ENCODE assay signal across 25 cellular contexts in genomic region chr1:204640578-204640977, GRCh38. TPM values are rescaled to one million over a fixed set of nuclear protein-coding genes. Genes with fewer than 3 reads are reported as not detected.
DNase-seq lines count a peak whose midpoint lies in the region; ATAC-seq, FAIRE-seq and TF ChIP-seq lines count a peak whose summit lies in the region.
"Had no signal": no experiment of that assay in that cellular context is flagged by ENCODE, and none has a peak within 500 bp of the region (broad histone marks: within the 10 kb centered on the region; RNA-seq: fewer than 3 reads in every experiment).

No MANE protein-coding gene starts in this region.

- H3K36me3 Mint-ChIP-seq in brain (no peaks in the 10 kb centered on the region), neural progenitor cell (no peaks in the 10 kb centered on the region)

- intact Hi-C loops in HepG2 (cut with micrococcal nuclease; ENCODE audit: unreplicated experiment): no loop called here
- intact Hi-C loops in right lobe of liver (cut with DNase I): no loop called here
- intact Hi-C loops in left cardiac atrium (cut with DNase I): no loop called here

- CTCF ChIA-PET in HepG2 (lab: Yijun Ruan, JAX; ENCODE audit: low intra/inter-chr PET ratio, low total read pairs): no interaction called here

- H3K36me3 ChIP-seq in HepG2 (replicated peaks in 1 of 2; ENCODE audit: control insufficient read depth in 1 of 2, insufficient read depth in 2 of 2, low read length in 2 of 2) (no peaks in the 10 kb centered on the region), right lobe of liver (no peaks in the 10 kb centered on the region), neural progenitor cell (no peaks in the 10 kb centered on the region)

- H3K4me1 Mint-ChIP-seq in brain (peaks cover 78% of the 10 kb centered on the region), neural progenitor cell (peaks cover 54% of the 10 kb centered on the region)
- H3K4me1 Mint-ChIP-seq: IgD-negative memory B cell had no signal

- H3K27me3 Mint-ChIP-seq in brain (no peaks in the 10 kb centered on the region), neural progenitor cell (ENCODE audit: insufficient read depth, low read depth) (peaks cover 4% of the 10 kb centered on the region)

- H3K4me3 Mint-ChIP-seq in brain (peak overlapping the region in 1 of 5 experiments; percentile 7), neural progenitor cell (no peak overlapping the region)
- H3K4me3 Mint-ChIP-seq: CD4-positive, alpha-beta T cell; H9; IgD-negative memory B cell had no signal

- H4K20me1 ChIP-seq in HepG2 (ENCODE audit: insufficient read depth, low read length): no peaks in the 10 kb centered on the region
- H4K20me1 ChIP-seq in neural progenitor cell (ENCODE audit: low read depth): no peaks in the 10 kb centered on the region

- H3K9ac ChIP-seq in HepG2 (ENCODE audit: insufficient read depth, low read depth, low read length) (no peak overlapping the region), neural progenitor cell (no peak overlapping the region)
- H3K9ac ChIP-seq: GM23248 had no signal

- H3K27ac ChIP-seq in HepG2 (ENCODE audit: extremely low read length, insufficient read depth, low read length) (no peak overlapping the region), right lobe of liver (no peak overlapping the region), neural progenitor cell (no peak overlapping the region)
- H3K27ac ChIP-seq: GM23248 had no signal

- no peak for TF ChIP-seq RAD21 in HepG2 (CRISPR knock-in tag; IDR thresholded peaks at IDR 0.05)

- TF ChIP-seq POLR2A in HepG2 (IDR thresholded peaks at IDR 0.05; ENCODE audit: insufficient read depth in 1 of 2, low read depth in 2 of 2, low read length in 2 of 2): no peak
- no peak for TF ChIP-seq POLR2A in right lobe of liver (IDR thresholded peaks at IDR 0.05)

- H2AFZ ChIP-seq in HepG2 (ENCODE audit: low read length) (no peak overlapping the region), neural progenitor cell (replicated peaks) (no peak overlapping the region)
- H2AFZ ChIP-seq: GM23248 had no signal

- peaks cover 28% of the 10 kb centered on the region for H3F3A ChIP-seq in neural progenitor cell (ENCODE audit: low read depth)

- peak; percentile 71 for ATAC-seq in HepG2
- ATAC-seq in right lobe of liver: no peak
- no peak for ATAC-seq in left cardiac atrium

- H3K4me2 ChIP-seq in HepG2 (ENCODE audit: low read depth, low read length) (no peak overlapping the region), neural progenitor cell (no peak overlapping the region)

- H3K4me3 ChIP-seq in HepG2 (replicated peaks in 1 of 3; ENCODE audit: insufficient read depth in 1 of 3, low read depth in 2 of 3, low read length in 3 of 3): no peak overlapping the region
- H3K4me3 ChIP-seq in right lobe of liver: no peak overlapping the region
- H3K4me3 ChIP-seq in neural progenitor cell: no peak overlapping the region
- H3K4me3 ChIP-seq: BLaER1 treated with 17β-estradiol and CSF1 and Interleukin-3, amounts not matched to agents 10 nM and 100 nM; GM23248 had no signal

- FAIRE-seq in HepG2 (lab: Jason Lieb, UNC): no peak
- FAIRE-seq: A204.1, GM18507 had no signal

- H3K9me3 Mint-ChIP-seq in brain: peaks cover 0 to 3% (median 0%) of the 10 kb centered on the region in 5 experiments
- H3K9me3 Mint-ChIP-seq in neural progenitor cell: no peaks in the 10 kb centered on the region
- H3K9me3 Mint-ChIP-seq: CD4-positive, alpha-beta T cell; H9 had no signal

- H3K9me3 ChIP-seq in HepG2 (ENCODE audit: low read length) (no peaks in the 10 kb centered on the region), right lobe of liver (no peaks in the 10 kb centered on the region), neural progenitor cell (ENCODE audit: low read depth) (no peaks in the 10 kb centered on the region)

- H3K4me1 ChIP-seq in HepG2 (ENCODE audit: insufficient read depth, low read length): no peaks in the 10 kb centered on the region
- no peaks in the 10 kb centered on the region for H3K4me1 ChIP-seq in right lobe of liver
- peaks cover 18% of the 10 kb centered on the region for H3K4me1 ChIP-seq in neural progenitor cell

- 31% methylated on average over 2 of the region's 2 CpGs for WGBS in HepG2 (ENCODE audit: low lambda C conversion rate)
- WGBS in right lobe of liver (ENCODE audit: insufficient coverage, low coverage, low lambda C conversion rate, missing lambda C conversion rate): 75% methylated on average over 2 of the region's 2 CpGs

- BruUV-seq in HepG2 (replicated peaks; lab: Mats Ljungman, UMichigan): no TSS peak

- no peaks in the 10 kb centered on the region for H3K79me2 ChIP-seq in HepG2 (ENCODE audit: insufficient read depth, low read length)
- no peaks in the 10 kb centered on the region for H3K79me2 ChIP-seq in neural progenitor cell (ENCODE audit: low read depth)

- in situ Hi-C loops in HepG2 (cut with HindIII; ENCODE audit: extremely low pct_ligation_motif_present, low pct_unique_long_range_greater_than_20kb): no loop called here

- TF ChIP-seq CTCF in HepG2 (CRISPR knock-in tag; IDR thresholded peaks at IDR 0.05) (peak; percentile 19; the same call in 1 of the 2 replicates), right lobe of liver (IDR thresholded peaks at IDR 0.05) (no peak), brain (conservative IDR thresholded peaks at IDR 0.05) (no peak), neural progenitor cell (IDR thresholded peaks at IDR 0.05) (no peak)

- H3K27me3 ChIP-seq in HepG2 (ENCODE audit: control insufficient read depth in 1 of 2, insufficient read depth in 2 of 2, low read length in 2 of 2) (peaks cover 1 to 12% of the 10 kb centered on the region in 2 experiments; a peak in 2 of 5 replicates), right lobe of liver (no peaks in the 10 kb centered on the region), neural progenitor cell (no peaks in the 10 kb centered on the region)
- H3K27me3 ChIP-seq: BLaER1 treated with 17β-estradiol and CSF1 and Interleukin-3, amounts not matched to agents 10 nM and 100 nM had no signal

- DNase-seq in HepG2 (ENCODE audit: low spot score) (no peak), right lobe of liver (no peak), neural progenitor cell (ENCODE audit: low spot score) (no peak), superior temporal gyrus (ENCODE audit: extremely low spot score) (no peak), left cardiac atrium (no peak), HuH-7.5 (ENCODE audit: low spot score) (no peak)
- DNase-seq: CD4-positive, alpha-beta T cell; DMS53; GM23248; H9; NCI-H1105 treated with DMSO at 0.1 percent for 48 hours; NCI-H146; NCI-H2029; NCI-H446; NCI-H524 treated with DMSO at 0.1 percent for 48 hours; NCI-H774; Right ventricle myocardium superior; RPMI8226 had no signal

- peak overlapping the region; percentile 6 to 97 (median 65) for H3K27ac Mint-ChIP-seq in brain
- peak overlapping the region; percentile 30 for H3K27ac Mint-ChIP-seq in neural progenitor cell
- H3K27ac Mint-ChIP-seq: CD4-positive, alpha-beta T cell; H9; IgD-negative memory B cell had no signal

- TF ChIP-seq EP300 in HepG2 (IDR thresholded peaks at IDR 0.05; ENCODE audit: low read depth in 2 of 2, low read length in 2 of 2) (no peak), HepG2 (CRISPR knock-in tag; IDR thresholded peaks at IDR 0.05; ENCODE audit: borderline replicate concordance) (no peak)

- POLR2A ChIA-PET in HepG2 (lab: Yijun Ruan, JAX): no interaction called here

TF ChIP-seq in HepG2, 621 proteins besides CTCF, POLR2A, EP300 and RAD21 (continues in another document):
- TF ChIP-seq ZNF124 (CRISPR knock-in tag; IDR thresholded peaks at IDR 0.05) (no peak), HDAC6 (IDR thresholded peaks at IDR 0.05; ENCODE audit: low read depth, low read length) (no peak), ELF3 (CRISPR knock-in tag; IDR thresholded peaks at IDR 0.05) (no peak), HOXA5 (CRISPR knock-in tag; IDR thresholded peaks at IDR 0.05) (no peak), TARDBP (CRISPR knock-in tag; IDR thresholded peaks at IDR 0.05) (no peak)

RNA-seq across cellular contexts. Expression of gene LRRN2, which starts 45.0 kb away (rescaled TPM):
- total RNA-seq in HepG2 (2016; rRNA removed; fragmentation: Illumina TruSeq; extraction: Trizol): not detected in 2 replicates
- total RNA-seq in HepG2 (2016; cell fraction: cytosol; rRNA removed; fragmentation: Illumina TruSeq; extraction: Trizol; ENCODE audit: low read depth): not detected in 2 replicates
- total RNA-seq in HepG2 (2016; cell fraction: insoluble cytoplasmic fraction; rRNA removed; fragmentation: Illumina TruSeq; extraction: Trizol): not detected in 2 replicates
- not detected in 2 replicates for total RNA-seq in HepG2 (2016; cell fraction: membrane; rRNA removed; fragmentation: Illumina TruSeq; extraction: Trizol)
- total RNA-seq in HepG2 (2016; cell fraction: nucleus; rRNA removed; fragmentation: Illumina TruSeq; extraction: Trizol): not detected in 2 replicates
- not detected in 2 replicates for polyA plus RNA-seq in HepG2 (2011; rRNA removed)
- polyA plus RNA-seq in HepG2 (2011; cell fraction: cytosol; rRNA removed): not detected in 2 replicates
- polyA plus RNA-seq in HepG2 (2011; cell fraction: nucleus; rRNA removed): not detected in 2 replicates
- 0.04 TPM in 1 of 2 replicates, not detected in the other for polyA plus RNA-seq in HepG2 (2012)
- polyA plus RNA-seq in HepG2 (2016; cell fraction: cytosol; fragmentation: Illumina TruSeq; extraction: Trizol; ENCODE audit: low read depth): not detected in 2 replicates
- not detected in 2 replicates for polyA plus RNA-seq in HepG2 (2016; cell fraction: insoluble cytoplasmic fraction; fragmentation: Illumina TruSeq; extraction: Trizol; ENCODE audit: low read depth)
- not detected in 2 replicates for polyA plus RNA-seq in HepG2 (2016; cell fraction: membrane; fragmentation: Illumina TruSeq; extraction: Trizol; ENCODE audit: low read depth)
- not detected in 2 replicates for polyA plus RNA-seq in HepG2 (2016; cell fraction: nucleus; fragmentation: Illumina TruSeq; extraction: Trizol; ENCODE audit: insufficient read depth, low read depth)
- polyA minus RNA-seq in HepG2 (2011; rRNA and poly(A)+ RNA removed; ENCODE audit: low replicate concordance): not detected in 2 replicates
- not detected in 2 replicates for polyA minus RNA-seq in HepG2 (2011; cell fraction: cytosol; rRNA and poly(A)+ RNA removed)
- polyA minus RNA-seq in HepG2 (2011; cell fraction: nucleus; rRNA and poly(A)+ RNA removed): not detected in 2 replicates
- under 1 TPM; 0.07 to 0.78 (median 0.25) TPM for total RNA-seq in right lobe of liver
- polyA plus RNA-seq in brain (ENCODE audit: insufficient read depth, low read depth, low replicate concordance): 9.2 TPM
- total RNA-seq in neural progenitor cell (ENCODE audit: low replicate concordance): 1.9 and 7.2 TPM in 2 replicates
- 1 to 10 TPM; 3.3 to 6.4 TPM for total RNA-seq in left cardiac atrium
- total RNA-seq: CD4-positive, alpha-beta T cell; SK-MEL-5 had no signal
- polyA plus RNA-seq: AG04450, GM23248, IgD-negative memory B cell had no signal
